In genomic region chr21:37130971-37131370, GRCh38 we compare ENCODE assay signal across 31 cellular contexts. TPM values are rescaled to one million over a fixed set of nuclear protein-coding genes. Genes with fewer than 3 reads are reported as not detected.
DNase-seq lines count a peak whose midpoint lies in the region; ATAC-seq and TF ChIP-seq lines count a peak whose summit lies in the region.
"Had no signal": no experiment of that assay in that cellular context is flagged by ENCODE, and none has a peak within 500 bp of the region (broad histone marks: within the 10 kb centered on the region; RNA-seq: fewer than 3 reads in every experiment).

No MANE protein-coding gene starts in this region.

- no peak overlapping the region for H2BK5ac ChIP-seq in IMR-90 (ENCODE audit: low read depth, low read length, poor library complexity, severe bottlenecking)

- no peak overlapping the region for H3K4ac ChIP-seq in IMR-90 (ENCODE audit: low read depth, low read length)

- H3K9me1 ChIP-seq in IMR-90 (ENCODE audit: insufficient read depth, low read length) = peaks cover 8% of the 10 kb centered on the region

- H3K27me3 ChIP-seq in IMR-90 (ENCODE audit: control insufficient read depth, insufficient read depth, low read length) = no peaks in the 10 kb centered on the region
- no peaks in the 10 kb centered on the region for H3K27me3 ChIP-seq in mammary epithelial cell (ENCODE audit: insufficient read depth, low read length)
- H3K27me3 ChIP-seq: body of pancreas, right lobe of liver, stomach, uterus had no signal

- no peak overlapping the region for H3K4me3 Mint-ChIP-seq in immature natural killer cell
- H3K4me3 Mint-ChIP-seq in activated T-helper 17 cell treated with anti-CD3 and anti-CD28 coated beads, Interleukin-2, amount 50 U/mL, for 72 hours = no peak overlapping the region
- H3K4me3 Mint-ChIP-seq: GM23338, mesothelial cell of epicardium, naive B cell had no signal

- no peaks in the 10 kb centered on the region; the same call in 1 of the 2 replicates for H3K4me1 ChIP-seq in IMR-90 (ENCODE audit: control insufficient read depth, insufficient read depth, low read length)
- no peaks in the 10 kb centered on the region for H3K4me1 ChIP-seq in mammary epithelial cell (ENCODE audit: insufficient read depth, low read length)
- H3K4me1 ChIP-seq: body of pancreas, left ventricle myocardium inferior, right lobe of liver, stomach, uterus had no signal

- no peak overlapping the region for H2BK20ac ChIP-seq in IMR-90 (ENCODE audit: low read depth, low read length)

- TF ChIP-seq CTCF in IMR-90 (conservative IDR thresholded peaks at IDR 0.05; ENCODE audit: low read depth, low read length) (no peak), mammary epithelial cell (conservative IDR thresholded peaks at IDR 0.05 in 1 of 2, IDR thresholded peaks at IDR 0.05 in 1 of 2; ENCODE audit: extremely low read depth in 1 of 2, insufficient read depth in 1 of 2, low read depth in 1 of 2, low read length in 2 of 2) (no peak)

- no peak overlapping the region for H4K5ac ChIP-seq in IMR-90 (ENCODE audit: low read depth, low read length)

- TF ChIP-seq POLR2A in IMR-90 (IDR thresholded peaks at IDR 0.05; ENCODE audit: low read depth, low read length) = no peak

- H3K9me3 Mint-ChIP-seq in immature natural killer cell = no peaks in the 10 kb centered on the region
- H3K9me3 Mint-ChIP-seq in activated T-helper 17 cell treated with anti-CD3 and anti-CD28 coated beads, Interleukin-2, amount 50 U/mL, for 72 hours = no peaks in the 10 kb centered on the region
- H3K9me3 Mint-ChIP-seq: GM23338, naive B cell had no signal

- H3K4me2 ChIP-seq in IMR-90 (ENCODE audit: low read depth, low read length) (no peak overlapping the region), mammary epithelial cell (ENCODE audit: insufficient read depth, low read depth, low read length) (no peak overlapping the region)
- H3K4me2 ChIP-seq: GM23338, PC-9 had no signal

- H4K8ac ChIP-seq in IMR-90 (ENCODE audit: low read depth in 2 of 2, low read length in 2 of 2) = no peak overlapping the region

- no peak overlapping the region for H3K27ac Mint-ChIP-seq in immature natural killer cell
- no peak overlapping the region for H3K27ac Mint-ChIP-seq in activated T-helper 17 cell treated with anti-CD3 and anti-CD28 coated beads, Interleukin-2, amount 50 U/mL, for 72 hours
- H3K27ac Mint-ChIP-seq: GM23338, mesothelial cell of epicardium had no signal

- H3K9me3 ChIP-seq in IMR-90 (ENCODE audit: control insufficient read depth, insufficient read depth, low read length) = no peaks in the 10 kb centered on the region
- H3K9me3 ChIP-seq in mammary epithelial cell (replicated peaks; ENCODE audit: insufficient read depth, low read length) = no peaks in the 10 kb centered on the region
- H3K9me3 ChIP-seq: body of pancreas, left ventricle myocardium inferior, right lobe of liver, stomach, uterus had no signal

- H3K9ac ChIP-seq in IMR-90 (ENCODE audit: low read depth, low read length) (no peak overlapping the region), mammary epithelial cell (ENCODE audit: insufficient read depth, low read length) (no peak overlapping the region)

- H3K4me1 Mint-ChIP-seq in immature natural killer cell = no peaks in the 10 kb centered on the region
- peaks cover under 1% of the 10 kb centered on the region for H3K4me1 Mint-ChIP-seq in activated T-helper 17 cell treated with anti-CD3 and anti-CD28 coated beads, Interleukin-2, amount 50 U/mL, for 72 hours
- H3K4me1 Mint-ChIP-seq: GM23338, naive B cell had no signal

- H3K79me2 ChIP-seq in mammary epithelial cell (ENCODE audit: insufficient read depth, low read length) = no peaks in the 10 kb centered on the region

- intact Hi-C loops in IMR-90 (cut with micrococcal nuclease) (no loop called here), mammary epithelial cell (cut with micrococcal nuclease) (no loop called here)

- no peak overlapping the region for H3K23ac ChIP-seq in IMR-90 (ENCODE audit: low read depth, low read length)

- POLR2A ChIA-PET in IMR-90 (lab: Charles Lee; ENCODE audit: unreplicated experiment) = no interaction called here

- peaks cover 41 to 61% (median 53%) of the 10 kb centered on the region in 3 donors for H3K36me3 Mint-ChIP-seq in immature natural killer cell
- H3K36me3 Mint-ChIP-seq in activated T-helper 17 cell treated with anti-CD3 and anti-CD28 coated beads, Interleukin-2, amount 50 U/mL, for 72 hours (ENCODE audit: low read depth) = peaks cover 93% of the 10 kb centered on the region

- no peak overlapping the region for H3K14ac ChIP-seq in IMR-90 (replicated peaks; ENCODE audit: low read depth, low read length)

- H3K56ac ChIP-seq in IMR-90 (ENCODE audit: extremely low read depth, insufficient read depth, low read length) = no peak overlapping the region

- H2BK120ac ChIP-seq in IMR-90 (ENCODE audit: low read depth, low read length) = no peak overlapping the region

- in situ Hi-C loops in Caki2 (cut with HindIII; ENCODE audit: low pct_unique_long_range_greater_than_20kb, low sequenced_read_pairs) (no loop called here), IMR-90 (cut with MboI; ENCODE audit: low sequenced_read_pairs) (no loop called here), mammary epithelial cell (cut with MboI; ENCODE audit: low sequenced_read_pairs in 2 of 2) (no loop called here)

- dilution Hi-C loops in IMR-90 (cut with HindIII; ENCODE audit: low sequenced_read_pairs, unreplicated experiment) = no loop called here
- dilution Hi-C loops in mammary epithelial cell (cut with HindIII; ENCODE audit: low sequenced_read_pairs) = no loop called here

- H4K20me1 ChIP-seq in IMR-90 (ENCODE audit: insufficient read depth, low read length) (0 out of 2 replicates have a peak, but pooled peaks cover 4% of the 10 kb centered on the region), mammary epithelial cell (ENCODE audit: insufficient read depth, low read length) (no peaks in the 10 kb centered on the region)

- CTCF ChIA-PET in IMR-90 (lab: Yijun Ruan, JAX) (no interaction called here), mammary epithelial cell (lab: Charles Lee; ENCODE audit: low non-redundant PET) (no interaction called here)

- ATAC-seq in IMR-90 (ENCODE audit: low read depth) = no peak
- no peak for ATAC-seq in activated T-helper 17 cell treated with anti-CD3 and anti-CD28 coated beads, Interleukin-2, amount 50 U/mL, for 72 hours (replicated peaks)
- ATAC-seq: body of pancreas, GM23338, right lobe of liver, SK-N-SH treated with all-trans-retinoic acid at 6 μM for 48 hours had no signal

- H3K27ac ChIP-seq in IMR-90 (ENCODE audit: insufficient read depth, low read length) (no peak overlapping the region), mammary epithelial cell (ENCODE audit: insufficient read depth, low read depth, low read length) (no peak overlapping the region)
- H3K27ac ChIP-seq: body of pancreas, left ventricle myocardium inferior, PC-9, right lobe of liver, stomach, uterus had no signal

- H3K4me3 ChIP-seq in IMR-90 (ENCODE audit: insufficient read depth, low read depth, low read length) (no peak overlapping the region), mammary epithelial cell (replicated peaks in 1 of 3; ENCODE audit: insufficient read depth in 1 of 3, low read depth in 2 of 3, low read length in 3 of 3) (no peak overlapping the region)
- H3K4me3 ChIP-seq: body of pancreas, GM23338, left ventricle myocardium inferior, PC-9, right lobe of liver, stomach, uterus had no signal

- H2BK15ac ChIP-seq in IMR-90 (ENCODE audit: low read depth, low read length) = no peak overlapping the region

- H3K18ac ChIP-seq in IMR-90 (ENCODE audit: low read depth, low read length) = no peak overlapping the region

- BruUV-seq in IMR-90 (replicated peaks; lab: Mats Ljungman, UMichigan) (no TSS peak), mammary epithelial cell (replicated peaks; lab: Mats Ljungman, UMichigan) (no TSS peak)

- peak; percentile 5 for DNase-seq in Caki2 (ENCODE audit: low read depth)
- DNase-seq in IMR-90 = peak; percentile 44
- DNase-seq in mammary epithelial cell = peak; percentile 50
- DNase-seq in iPS-NIHi11 (ENCODE audit: low spot score) = peak; percentile 13
- DNase-seq in immature natural killer cell = no peak
- DNase-seq in activated T-cell treated with anti-CD3 and anti-CD28 coated beads for 4 hours = no peak
- no peak for DNase-seq in GM19238 (ENCODE audit: insufficient read length, low spot score)
- DNase-seq: activated CD4-positive, alpha-beta T cell treated with anti-CD3 and anti-CD28 coated beads, Interleukin-2, amount 50 U/mL, for 48 hours; activated CD4-positive, CD25-positive, alpha-beta regulatory T cell treated with anti-CD3 and anti-CD28 coated beads, Interleukin-2, amount 50 U/mL, for 72 hours; activated naive CD4-positive, alpha-beta T cell treated with Interleukin-2 at 50 U/mL for 16 hours; body of pancreas; islet precursor cell; KBM-7; left ventricle myocardium inferior; naive B cell; NCI-H1417 treated with DMSO at 0.1 percent for 48 hours; NCI-H2081; NCI-H2227 treated with DMSO at 0.1 percent for 48 hours; NCI-H69; right lobe of liver; Right ventricle myocardium superior; stimulated activated CD4-positive, alpha-beta T cell treated with anti-CD3 and anti-CD28 coated beads, Interleukin-12 subunit alpha, Interleukin-12 subunit beta, amount 100 ng/mL, for 4 hours; stimulated activated CD4-positive, alpha-beta T cell treated with anti-CD3 and anti-CD28 coated beads, Interleukin-2, amount 100 ng/mL, for 48 hours; stomach; T-helper 2 cell; uterus had no signal

- H2AFZ ChIP-seq in IMR-90 (replicated peaks; ENCODE audit: low read length, poor library complexity) (no peak overlapping the region), mammary epithelial cell (ENCODE audit: low read depth, low read length) (no peak overlapping the region)
- H2AFZ ChIP-seq: GM23338, PC-9 had no signal

- no peak for TF ChIP-seq RAD21 in IMR-90 (IDR thresholded peaks at IDR 0.05; ENCODE audit: low read length)

- H3K36me3 ChIP-seq in IMR-90 (ENCODE audit: control insufficient read depth, insufficient read depth, low read length) (peaks cover 45% of the 10 kb centered on the region), mammary epithelial cell (ENCODE audit: insufficient read depth, low read length) (peaks cover 15% of the 10 kb centered on the region)
- H3K36me3 ChIP-seq: uterus had no signal

- no peak overlapping the region for H2AK9ac ChIP-seq in IMR-90 (replicated peaks; ENCODE audit: low read depth, low read length, poor library complexity)

- H2AK5ac ChIP-seq in IMR-90 (ENCODE audit: low read depth, low read length) = no peak overlapping the region

- no peaks in the 10 kb centered on the region for H3K27me3 Mint-ChIP-seq in immature natural killer cell (ENCODE audit: low read depth in 3 of 3)
- H3K27me3 Mint-ChIP-seq in activated T-helper 17 cell treated with anti-CD3 and anti-CD28 coated beads, Interleukin-2, amount 50 U/mL, for 72 hours = no peaks in the 10 kb centered on the region
- H3K27me3 Mint-ChIP-seq: naive B cell had no signal

- peaks cover 4 to 22% of the 10 kb centered on the region in 2 experiments; a peak in 3 of 4 replicates for H3K79me1 ChIP-seq in IMR-90 (ENCODE audit: low read depth in 1 of 2, low read length in 2 of 2)

- no CpG with 5 or more reads among the region's 2 CpGs for WGBS in IMR-90 (ENCODE audit: extremely low coverage in 2 of 2, insufficient read length in 1 of 2), 2 experiments
- WGBS in mammary epithelial cell (ENCODE audit: low coverage, missing lambda C conversion rate) = 89% methylated on average over 2 of the region's 2 CpGs

- H4K91ac ChIP-seq in IMR-90 (ENCODE audit: insufficient read depth, low read depth, low read length) = no peak overlapping the region

RNA-seq across cellular contexts. Expression of gene TTC3, which starts 57.9 kb away (rescaled TPM):
- total RNA-seq in Caki2 (2014; rRNA removed; shearing (Covaris generic); ENCODE audit: low replicate concordance) = 46.5 and 100 TPM in 2 replicates
- total RNA-seq in IMR-90 (2012; rRNA removed) (293 and 332 TPM in 2 replicates), mammary epithelial cell (100 to 1,000 TPM in 1 of 2 donors, 10 to 100 TPM in 1; 86.7 to 161 TPM)
- polyA plus RNA-seq in IMR-90 (2012; rRNA removed) (87.8 and 96.7 TPM in 2 replicates), mammary epithelial cell (47.6 TPM), immature natural killer cell (10 to 100 TPM; 26.9 to 67.8 (median 31.2) TPM)
- 32.2 and 56.2 TPM in 2 replicates for polyA plus RNA-seq in IMR-90 (2012; cell fraction: cytosol; rRNA removed)
- polyA plus RNA-seq in IMR-90 (2012; cell fraction: nucleus; rRNA removed; ENCODE audit: low replicate concordance) = 132 and 279 TPM in 2 replicates
- 74.4 TPM for polyA minus RNA-seq in mammary epithelial cell
- 100 to 1,000 TPM in 1 of 2 donors, 10 to 100 TPM in 1; 69.2 to 105 TPM for total RNA-seq in activated T-helper 17 cell treated with anti-CD3 and anti-CD28 coated beads, Interleukin-2, amount 50 U/mL, for 72 hours

RNA-seq across cellular contexts. Expression of gene PIGP, which starts 58.1 kb away (rescaled TPM):
- total RNA-seq in Caki2 (2014; rRNA removed; shearing (Covaris generic); ENCODE audit: low replicate concordance) = 78.5 and 83.9 TPM in 2 replicates
- total RNA-seq in IMR-90 (2012; rRNA removed) (4.1 and 5.6 TPM in 2 replicates), mammary epithelial cell (10 to 100 TPM in 1 of 2 donors, 1 to 10 TPM in 1; 5.7 to 19.1 TPM)
- polyA plus RNA-seq in IMR-90 (2012; rRNA removed) (11.0 and 15.4 TPM in 2 replicates), mammary epithelial cell (20.4 TPM), immature natural killer cell (10 to 100 TPM; 15.4 to 31.7 (median 26.6) TPM)
- 3.0 and 3.6 TPM in 2 replicates for polyA plus RNA-seq in IMR-90 (2012; cell fraction: cytosol; rRNA removed)
- 4.1 and 6.8 TPM in 2 replicates for polyA plus RNA-seq in IMR-90 (2012; cell fraction: nucleus; rRNA removed; ENCODE audit: low replicate concordance)
- not detected for polyA minus RNA-seq in mammary epithelial cell
- total RNA-seq in activated T-helper 17 cell treated with anti-CD3 and anti-CD28 coated beads, Interleukin-2, amount 50 U/mL, for 72 hours = 10 to 100 TPM; 16.5 to 16.6 TPM

Comparison
In these comparisons a context has a peak if more than half of its experiments do, and no peak if none do; other contexts are left out.
1. DNase-seq: peak in Caki2 (single experiment), IMR-90 (single experiment), mammary epithelial cell (single experiment) and iPS-NIHi11 (single experiment); none in immature natural killer cell (0 of 3), activated T-cell treated with anti-CD3 and anti-CD28 coated beads for 4 hours (single experiment) and GM19238 (single experiment).